ENCODE assay signal across 8 cellular contexts in genomic region chr2:178804791-178805190, GRCh38. TPM values are rescaled to one million over a fixed set of nuclear protein-coding genes. Genes with fewer than 3 reads are reported as not detected.
A peak's percentile ranks its signal among the peaks of the same experiment; 100 is the strongest.
DNase-seq lines count a peak whose midpoint lies in the region; ATAC-seq and TF ChIP-seq lines count a peak whose summit lies in the region.

No MANE protein-coding gene starts in this region.

- H3K4me1 ChIP-seq in Loucy (ENCODE audit: insufficient read depth, low read length, poor library complexity, severe bottlenecking) = peaks cover 28% of the 10 kb centered on the region
- peaks cover 47 to 50% of the 10 kb centered on the region in 2 donors for H3K4me1 ChIP-seq in gastrocnemius medialis

- no peaks in the 10 kb centered on the region for H3F3A ChIP-seq in Loucy (ENCODE audit: low read depth)

- POLR2A ChIA-PET in CD4-positive, alpha-beta T cell (lab: Charles Lee) = no interaction called here

- ATAC-seq in CD4-positive, alpha-beta T cell (ENCODE audit: poor library complexity) = no peak
- peak; percentile 84 for ATAC-seq in GM21447 (IDR thresholded peaks at IDR 0.05; ENCODE audit: unreplicated experiment)
- ATAC-seq in gastrocnemius medialis = peak; percentile 23 to 28

- H3K9me3 ChIP-seq in CD4-positive, alpha-beta T cell (ENCODE audit: control insufficient read depth, low read length) = no peaks in the 10 kb centered on the region
- no peaks in the 10 kb centered on the region for H3K9me3 ChIP-seq in Loucy (ENCODE audit: insufficient read depth, low read depth, low read length)
- H3K9me3 ChIP-seq in gastrocnemius medialis = no peaks in the 10 kb centered on the region

- H3K27me3 ChIP-seq in CD4-positive, alpha-beta T cell (ENCODE audit: control insufficient read depth, insufficient read depth, low read length) = no peaks in the 10 kb centered on the region
- H3K27me3 ChIP-seq in Loucy (ENCODE audit: insufficient read depth, low read length, poor library complexity, severe bottlenecking) (no peaks in the 10 kb centered on the region), gastrocnemius medialis (no peaks in the 10 kb centered on the region)

- H3K79me2 ChIP-seq in Loucy (ENCODE audit: insufficient read depth, low read length) = no peaks in the 10 kb centered on the region

- no peak overlapping the region for H3K4me2 ChIP-seq in Loucy (ENCODE audit: low read depth, low read length, poor library complexity, severe bottlenecking)

- H4K20me1 ChIP-seq in Loucy (ENCODE audit: insufficient read depth, low read length, poor library complexity, severe bottlenecking) = no peaks in the 10 kb centered on the region

- no peaks in the 10 kb centered on the region for H3K9me3 Mint-ChIP-seq in CD4-positive, alpha-beta T cell
- H3K9me3 Mint-ChIP-seq in chondrocyte (ENCODE audit: low read depth) = no peaks in the 10 kb centered on the region

- peak in 1 of 2 donors; percentile 45 for TF ChIP-seq POLR2A in gastrocnemius medialis (IDR thresholded peaks at IDR 0.05)

- no peak overlapping the region for H3K4me3 Mint-ChIP-seq in CD4-positive, alpha-beta T cell
- no peak overlapping the region for H3K4me3 Mint-ChIP-seq in chondrocyte (ENCODE audit: unreplicated experiment)

- no peak overlapping the region for H3K27ac ChIP-seq in CD4-positive, alpha-beta T cell (ENCODE audit: low read depth, low read length)
- peak overlapping the region; percentile 79 to 99 (median 98) for H3K27ac ChIP-seq in gastrocnemius medialis

- no peak overlapping the region for H2AFZ ChIP-seq in Loucy (ENCODE audit: low read length)

- no peaks in the 10 kb centered on the region for H3K4me1 Mint-ChIP-seq in CD4-positive, alpha-beta T cell (ENCODE audit: low read depth)
- no peaks in the 10 kb centered on the region for H3K4me1 Mint-ChIP-seq in chondrocyte (ENCODE audit: low read depth)

- in situ Hi-C loops in gastrocnemius medialis (cut with MboI; ENCODE audit: low sequenced_read_pairs in 4 of 4) = loop anchor here in 1 of 4 donors (5.0 kb wide), 1 partner anchor 58 kb away; no protein-coding TSS in a partner anchor

- intact Hi-C loops in CD4-positive, alpha-beta T cell (cut with DNase I, micrococcal nuclease) = no loop called here
- intact Hi-C loops in gastrocnemius medialis (cut with DNase I; ENCODE audit: low total_unique reads) = loop anchor here (5.0 kb wide), 2 partner anchors 47 to 72 kb away; no protein-coding TSS in a partner anchor

- no peaks in the 10 kb centered on the region for H3K9me2 ChIP-seq in Loucy (replicated peaks; ENCODE audit: low read depth, low read length)

- no peak overlapping the region for H3K9ac ChIP-seq in Loucy (ENCODE audit: low read depth, low read length, poor library complexity, severe bottlenecking)

- H3K27me3 Mint-ChIP-seq in CD4-positive, alpha-beta T cell = no peaks in the 10 kb centered on the region
- peaks cover 22% of the 10 kb centered on the region for H3K27me3 Mint-ChIP-seq in chondrocyte (ENCODE audit: low read depth)

- TF ChIP-seq CTCF in CD4-positive, alpha-beta T cell (IDR thresholded peaks at IDR 0.05) = peak; percentile 18
- TF ChIP-seq CTCF in Loucy (conservative IDR thresholded peaks at IDR 0.05; ENCODE audit: low read length) = peak; percentile 81
- TF ChIP-seq CTCF in chondrocyte (IDR thresholded peaks at IDR 0.05) = peak; percentile 68
- peak; percentile 65 to 93 (median 86) for TF ChIP-seq CTCF in gastrocnemius medialis (IDR thresholded peaks at IDR 0.05 in 4 of 5, conservative IDR thresholded peaks at IDR 0.05 in 1 of 5)

- H3K36me3 Mint-ChIP-seq in CD4-positive, alpha-beta T cell (ENCODE audit: low read depth) = peaks cover 24% of the 10 kb centered on the region
- H3K36me3 Mint-ChIP-seq in chondrocyte (ENCODE audit: low read depth) = no peaks in the 10 kb centered on the region

- CTCF ChIA-PET in CD4-positive, alpha-beta T cell (lab: Charles Lee) = interaction anchor here (0.9 kb wide), 1 partner anchor 634 kb away, joined by 4 read pairs; no protein-coding TSS in a partner anchor

- no peaks in the 10 kb centered on the region for H3K36me3 ChIP-seq in Loucy (ENCODE audit: insufficient read depth, low read length)
- peaks cover 4 to 64% of the 10 kb centered on the region in 2 donors for H3K36me3 ChIP-seq in gastrocnemius medialis

- DNase-seq in CD4-positive, alpha-beta T cell = no peak
- DNase-seq in chondrocyte (ENCODE audit: low spot score) (no peak), gastrocnemius medialis (peak; percentile 59 to 65), nucleus accumbens (lab: John Stamatoyannopoulos, UW) (no peak), GM19238 (ENCODE audit: insufficient read length, low spot score) (no peak)
- no peak for DNase-seq in stimulated activated CD4-positive, alpha-beta T cell treated with anti-CD3 and anti-CD28 coated beads, Interleukin-2, amount 100 ng/mL, for 24 hours

- H3K4me3 ChIP-seq in Loucy (ENCODE audit: low read length, poor library complexity, severe bottlenecking) (no peak overlapping the region), gastrocnemius medialis (peak overlapping the region; percentile 57 to 88 (median 74))

- no peak overlapping the region for H3K27ac Mint-ChIP-seq in CD4-positive, alpha-beta T cell
- H3K27ac Mint-ChIP-seq in chondrocyte (ENCODE audit: unreplicated experiment) = no peak overlapping the region

RNA-seq across cellular contexts. Expression of gene TTN, which starts 2.4 kb away (rescaled TPM):
- 10 to 100 TPM; 27.5 to 29.2 TPM for total RNA-seq in CD4-positive, alpha-beta T cell
- total RNA-seq in chondrocyte (not detected in 3 replicates), gastrocnemius medialis (1,000 to 10,000 TPM; 4,552 to 9,701 (median 7,268) TPM)

Comparison
In these comparisons a context has a peak if more than half of its experiments do, and no peak if none do; other contexts are left out.
1. DNase-seq: peak in gastrocnemius medialis (2 of 2); none in CD4-positive, alpha-beta T cell (0 of 10), chondrocyte (single experiment), nucleus accumbens (0 of 56), GM19238 (single experiment) and stimulated activated CD4-positive, alpha-beta T cell treated with anti-CD3 and anti-CD28 coated beads, Interleukin-2, amount 100 ng/mL, for 24 hours (0 of 2).
2. CTCF ChIP-seq: peak in every context shown above with its lines; median percentile 86 in gastrocnemius medialis; 81 in Loucy; 68 in chondrocyte; 18 in CD4-positive, alpha-beta T cell.
3. RNA of gene TTN, which starts 2.4 kb away (total RNA-seq): 4,552 to 9,701 TPM in gastrocnemius medialis; 27.5 to 29.2 TPM in CD4-positive, alpha-beta T cell and not detected in chondrocyte; every median in the first group is over 100 times any median in the second.